1 cellular context compared by ENCODE assay signal in genomic region chr13:108924154-108924940, GRCh38.
TF ChIP-seq lines count a peak whose summit lies in the region.

No MANE protein-coding gene starts in this region.

TF ChIP-seq in HEK293, 187 proteins besides CTCF, POLR2A, EP300 and RAD21 (continued from another document):
- no peak for TF ChIP-seq PRDM4 (tag by site-specific recombination; IDR thresholded peaks at IDR 0.05)
